Comparison of ENCODE assay signal across 26 cellular contexts in the genomic region with DNA sequence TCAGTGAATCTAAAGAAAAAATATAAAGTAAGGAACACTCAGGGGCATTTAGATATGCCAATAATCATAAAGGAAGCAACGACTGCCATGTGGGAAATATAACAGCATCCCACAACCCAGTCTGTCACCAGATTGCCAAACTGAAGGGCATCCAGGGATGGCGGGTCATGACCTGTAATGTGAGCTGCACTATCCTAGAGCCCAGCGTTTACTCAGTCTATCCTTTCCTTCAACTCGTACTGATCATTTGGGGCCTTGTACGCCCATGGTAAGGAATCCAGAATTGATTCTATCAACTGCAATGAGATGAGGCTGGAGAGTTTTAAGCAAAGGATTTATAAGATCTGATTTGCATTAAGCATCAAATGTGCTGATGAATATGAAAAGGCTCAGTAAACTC. TPM values are rescaled to one million over a fixed set of nuclear protein-coding genes. Genes with fewer than 3 reads are reported as not detected.
DNase-seq lines count a peak whose midpoint lies in the region; ATAC-seq and TF ChIP-seq lines count a peak whose summit lies in the region.
"Had no signal": no experiment of that assay in that cellular context is flagged by ENCODE, and none has a peak within 500 bp of the region (broad histone marks: within the 10 kb centered on the region; RNA-seq: fewer than 3 reads in every experiment).

No MANE protein-coding gene starts in this region.

- H3K36me3 Mint-ChIP-seq in activated CD8-positive, alpha-beta memory T cell treated with anti-CD3 and anti-CD28 coated beads, Interleukin-2, amount 10 ng/mL, durations not matched to agents 7 days and 5 days, result peaks cover 21% of the 10 kb centered on the region
- H3K36me3 Mint-ChIP-seq in HFFc6 (ENCODE audit: low read depth) (peaks cover 18% of the 10 kb centered on the region), nephron progenitor cell (ENCODE audit: low read depth) (peaks cover 44% of the 10 kb centered on the region)

- no peaks in the 10 kb centered on the region for H3K27me3 ChIP-seq in adipocyte (replicated peaks; ENCODE audit: control insufficient read depth, insufficient read depth, low read length)
- H3K27me3 ChIP-seq: brain microvascular endothelial cell, ovary, SJCRH30 had no signal

- no peak overlapping the region for H3K4me3 Mint-ChIP-seq in activated CD8-positive, alpha-beta memory T cell treated with anti-CD3 and anti-CD28 coated beads, Interleukin-2, amount 10 ng/mL, durations not matched to agents 7 days and 5 days
- H3K4me3 Mint-ChIP-seq in HFFc6, result no peak overlapping the region
- H3K4me3 Mint-ChIP-seq in nephron progenitor cell, result no peak overlapping the region

- no peak for DNase-seq in activated CD8-positive, alpha-beta memory T cell treated with anti-CD3 and anti-CD28 coated beads, Interleukin-2, amount 10 ng/mL, durations not matched to agents 7 days and 5 days
- DNase-seq in activated CD8-positive, alpha-beta memory T cell treated with anti-CD3 and anti-CD28 coated beads, Interleukin-2, amount 50 U/mL, for 48 hours, result no peak
- DNase-seq in HFFc6 (no peak), adipocyte (ENCODE audit: low read depth) (no peak), nephron progenitor cell (peak; percentile 10), 8988T (no peak), EL (no peak)
- DNase-seq: activated CD4-positive, alpha-beta T cell treated with anti-CD3 and anti-CD28 coated beads, Interleukin-2, amount 50 U/mL, for 1 hour; activated effector memory CD4-positive, alpha-beta T cell treated with anti-CD3 and anti-CD28 coated beads, Interleukin-2, amount 50 U/mL, for 16 hours; brain microvascular endothelial cell; C1 segment of cervical spinal cord; Caco-2; effector CD4-positive, alpha-beta T cell; glutamatergic neuron; islet precursor cell; left ventricle myocardium inferior; naive thymus-derived CD8-positive, alpha-beta T cell; NCI-H1417; NCI-H446; NCI-H774; ovary; SJCRH30; stimulated activated CD4-positive, alpha-beta T cell treated with anti-CD3 and anti-CD28 coated beads, Interleukin-2, amount 100 ng/mL, for 24 hours; substantia nigra had no signal

- H3K4me1 Mint-ChIP-seq in activated CD8-positive, alpha-beta memory T cell treated with anti-CD3 and anti-CD28 coated beads, Interleukin-2, amount 10 ng/mL, durations not matched to agents 7 days and 5 days, result peaks cover 54% of the 10 kb centered on the region
- H3K4me1 Mint-ChIP-seq in HFFc6 (ENCODE audit: low read depth) (peaks cover 37% of the 10 kb centered on the region), nephron progenitor cell (peaks cover 34% of the 10 kb centered on the region)

- H3K9ac ChIP-seq in adipocyte (ENCODE audit: low read length), result peak overlapping the region; percentile 18
- H3K9ac ChIP-seq: KMS-11 had no signal

- ATAC-seq in activated CD8-positive, alpha-beta memory T cell treated with anti-CD3 and anti-CD28 coated beads, Interleukin-2, amount 10 ng/mL, durations not matched to agents 7 days and 5 days, result no peak
- ATAC-seq in HG03175 (IDR thresholded peaks at IDR 0.05; ENCODE audit: unreplicated experiment), result no peak
- ATAC-seq: naive thymus-derived CD8-positive, alpha-beta T cell had no signal

- H3K9me3 ChIP-seq in adipocyte (ENCODE audit: control insufficient read depth, low read length), result no peaks in the 10 kb centered on the region
- H3K9me3 ChIP-seq: Caco-2, left ventricle myocardium inferior, ovary, SJCRH30 had no signal

- H3K4me3 ChIP-seq in adipocyte (ENCODE audit: low read length), result no peak overlapping the region
- H3K4me3 ChIP-seq: left ventricle myocardium inferior, ovary, SJCRH30 had no signal

- CTCF ChIA-PET in activated CD8-positive, alpha-beta memory T cell treated with anti-CD3 and anti-CD28 coated beads, Interleukin-2, amount 10 ng/mL, durations not matched to agents 7 days and 5 days (lab: Charles Lee), result interaction anchor here (1.5 kb wide), 1 partner anchor 24 kb away, joined by 6 read pairs; no protein-coding TSS in a partner anchor

- peak overlapping the region; percentile 10 for H3K27ac Mint-ChIP-seq in activated CD8-positive, alpha-beta memory T cell treated with anti-CD3 and anti-CD28 coated beads, Interleukin-2, amount 10 ng/mL, durations not matched to agents 7 days and 5 days
- H3K27ac Mint-ChIP-seq in HFFc6 (peak overlapping the region; percentile 7; the same call in 1 of the 2 replicates), nephron progenitor cell (peak overlapping the region; percentile 57)

- no peaks in the 10 kb centered on the region for H3K27me3 Mint-ChIP-seq in activated CD8-positive, alpha-beta memory T cell treated with anti-CD3 and anti-CD28 coated beads, Interleukin-2, amount 10 ng/mL, durations not matched to agents 7 days and 5 days
- H3K27me3 Mint-ChIP-seq in HFFc6 (ENCODE audit: insufficient read depth), result no peaks in the 10 kb centered on the region
- H3K27me3 Mint-ChIP-seq in nephron progenitor cell (ENCODE audit: low read depth, poor library complexity), result peaks cover 2% of the 10 kb centered on the region
- H3K27me3 Mint-ChIP-seq: naive thymus-derived CD8-positive, alpha-beta T cell had no signal

- H3K9me3 Mint-ChIP-seq in activated CD8-positive, alpha-beta memory T cell treated with anti-CD3 and anti-CD28 coated beads, Interleukin-2, amount 10 ng/mL, durations not matched to agents 7 days and 5 days (ENCODE audit: low read depth), result no peaks in the 10 kb centered on the region
- no peaks in the 10 kb centered on the region for H3K9me3 Mint-ChIP-seq in HFFc6
- no peaks in the 10 kb centered on the region for H3K9me3 Mint-ChIP-seq in nephron progenitor cell
- H3K9me3 Mint-ChIP-seq: naive thymus-derived CD8-positive, alpha-beta T cell had no signal

- peaks cover 16% of the 10 kb centered on the region for H3K36me3 ChIP-seq in adipocyte (ENCODE audit: control insufficient read depth, insufficient read depth, low read length, severe bottlenecking)
- H3K36me3 ChIP-seq: ovary had no signal

- TF ChIP-seq CTCF in HFFc6 (IDR thresholded peaks at IDR 0.05) (no peak), nephron progenitor cell (IDR thresholded peaks at IDR 0.05) (no peak)

- peaks cover 37% of the 10 kb centered on the region for H3K4me1 ChIP-seq in adipocyte (ENCODE audit: control insufficient read depth, insufficient read depth, low read length)

RNA-seq across cellular contexts. Expression of a gene that starts 5.3 kb away (rescaled TPM):
- 10 to 100 TPM; 56.9 to 70.9 TPM for total RNA-seq in activated CD8-positive, alpha-beta memory T cell treated with anti-CD3 and anti-CD28 coated beads, Interleukin-2, amount 10 ng/mL, durations not matched to agents 7 days and 5 days
- total RNA-seq in HFFc6 (2021; fragmentation: NEBNext Ultra II Directional; extraction: Animal tissue kit (Norgen Biotek cat#: 25700)), result 10 to 100 TPM; 70.7 to 89.8 (median 81.6) TPM

RNA-seq across cellular contexts. Expression of a gene that starts 59.8 kb away (rescaled TPM):
- 10 to 100 TPM; 23.9 to 25.6 TPM for total RNA-seq in activated CD8-positive, alpha-beta memory T cell treated with anti-CD3 and anti-CD28 coated beads, Interleukin-2, amount 10 ng/mL, durations not matched to agents 7 days and 5 days
- 10 to 100 TPM; 29.5 to 33.3 (median 32.0) TPM for total RNA-seq in HFFc6 (2021; fragmentation: NEBNext Ultra II Directional; extraction: Animal tissue kit (Norgen Biotek cat#: 25700))

Comparison
In these comparisons a context has a peak if more than half of its experiments do, and no peak if none do; other contexts are left out.
1. H3K27ac Mint-ChIP-seq: peak in every context shown above with its lines; median percentile 57 in nephron progenitor cell; 10 in activated CD8-positive, alpha-beta memory T cell treated with anti-CD3 and anti-CD28 coated beads, Interleukin-2, amount 10 ng/mL, durations not matched to agents 7 days and 5 days; 7 in HFFc6.